In the genomic region with DNA sequence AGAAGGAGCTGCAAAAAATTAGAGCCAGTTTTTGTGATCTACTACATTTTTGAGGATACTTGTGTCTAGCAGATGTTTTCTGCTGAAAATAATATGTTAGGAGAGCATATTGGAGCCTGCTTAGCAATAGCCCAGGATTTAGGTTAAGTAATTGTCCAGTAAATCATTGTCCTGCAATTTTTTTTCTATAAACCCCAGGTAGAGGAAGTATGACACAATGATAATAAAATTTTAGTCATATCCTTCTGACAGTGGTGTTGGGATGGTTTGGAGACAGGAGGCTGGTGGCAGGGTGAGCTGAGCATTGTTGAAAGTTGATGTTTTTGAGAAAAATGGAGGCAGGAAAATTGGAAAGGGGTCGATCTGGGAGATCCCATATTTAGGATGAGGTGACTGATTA, we compare ENCODE assay signal across 26 cellular contexts. TPM values are rescaled to one million over a fixed set of nuclear protein-coding genes. Genes with fewer than 3 reads are reported as not detected.
"Had no signal": no experiment of that assay in that cellular context is flagged by ENCODE, and none has a peak within 500 bp of the region (broad histone marks: within the 10 kb centered on the region; RNA-seq: fewer than 3 reads in every experiment).

No MANE protein-coding gene starts in this region.

- FAIRE-seq: endometrium, kidney, urothelium cell line had no signal

- H3K27me3 ChIP-seq: right atrium auricular region had no signal

- H3K4me3 ChIP-seq: gastrocnemius medialis, left lung, prostate gland, right atrium auricular region, sigmoid colon, thoracic aorta, tibial nerve, upper lobe of left lung had no signal

- DNase-seq: cortex of kidney; effector memory CD8-positive, alpha-beta T cell; foreskin fibroblast; gastrocnemius medialis; head of caudate nucleus; kidney; left cardiac atrium; left lung; mesenchymal stem cell; midbrain; naive thymus-derived CD4-positive, alpha-beta T cell; nucleus accumbens; sigmoid colon; stimulated activated CD4-positive, alpha-beta T cell treated with anti-CD3 and anti-CD28 coated beads, Interleukin-2, amount 100 ng/mL, for 24 hours; stimulated activated CD4-positive, alpha-beta T cell treated with anti-CD3 and anti-CD28 coated beads, Interleukin-4, amount 100 ng/mL, for 24 hours; stimulated activated naive CD4-positive, alpha-beta T cell treated with Interleukin-2 at 50 U/mL for 16 hours; upper lobe of left lung had no signal

- H3K36me3 ChIP-seq: gastrocnemius medialis, left lung, prostate gland, right atrium auricular region, sigmoid colon, thoracic aorta, tibial nerve, upper lobe of left lung had no signal

- H3K27ac ChIP-seq: epithelial cell of prostate, gastrocnemius medialis, left lung, prostate gland, right atrium auricular region, sigmoid colon, thoracic aorta, tibial nerve, upper lobe of left lung had no signal

- H3K9me3 ChIP-seq: gastrocnemius medialis, left lung, prostate gland, right atrium auricular region, sigmoid colon, thoracic aorta, tibial nerve, upper lobe of left lung had no signal

- ATAC-seq: effector memory CD8-positive, alpha-beta T cell; esophagus mucosa; gastrocnemius medialis; left cardiac atrium; left lung; naive thymus-derived CD4-positive, alpha-beta T cell; stimulated activated effector memory CD8-positive, alpha-beta T cell treated with anti-CD3 and anti-CD28 coated beads, Interleukin-12 subunit alpha, Interleukin-12 subunit beta, amount 100 ng/mL, for 72 hours had no signal

- H3K4me1 ChIP-seq: prostate gland had no signal

RNA-seq across cellular contexts. Expression of gene SNCAIP, which starts 3.5 kb away (rescaled TPM):
- polyA plus RNA-seq: naive thymus-derived CD4-positive, alpha-beta T cell had no signal
